In the genomic region with DNA sequence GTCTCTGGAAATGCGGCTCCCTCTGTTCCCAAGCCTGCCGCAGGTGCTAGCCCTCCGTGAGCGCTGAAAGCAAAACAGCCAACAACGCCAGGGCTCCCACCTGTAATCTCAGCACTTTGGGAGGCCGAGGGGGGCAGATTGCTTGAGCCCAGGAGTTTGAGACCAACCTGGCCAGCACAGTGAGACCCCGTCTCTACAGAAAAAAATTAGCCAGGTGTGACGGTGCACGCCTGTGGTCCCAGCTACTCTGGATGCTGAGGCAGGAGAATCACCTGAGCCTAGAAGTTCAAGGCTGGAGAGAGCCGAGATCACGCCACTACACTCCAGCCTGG, we compare ENCODE assay signal across 1 cellular context.
TF ChIP-seq lines count a peak whose summit lies in the region.

No MANE protein-coding gene starts in this region.

TF ChIP-seq in HepG2, 621 proteins besides CTCF, POLR2A, EP300 and RAD21 (continued from another document):
- TF ChIP-seq, protein P1, sequence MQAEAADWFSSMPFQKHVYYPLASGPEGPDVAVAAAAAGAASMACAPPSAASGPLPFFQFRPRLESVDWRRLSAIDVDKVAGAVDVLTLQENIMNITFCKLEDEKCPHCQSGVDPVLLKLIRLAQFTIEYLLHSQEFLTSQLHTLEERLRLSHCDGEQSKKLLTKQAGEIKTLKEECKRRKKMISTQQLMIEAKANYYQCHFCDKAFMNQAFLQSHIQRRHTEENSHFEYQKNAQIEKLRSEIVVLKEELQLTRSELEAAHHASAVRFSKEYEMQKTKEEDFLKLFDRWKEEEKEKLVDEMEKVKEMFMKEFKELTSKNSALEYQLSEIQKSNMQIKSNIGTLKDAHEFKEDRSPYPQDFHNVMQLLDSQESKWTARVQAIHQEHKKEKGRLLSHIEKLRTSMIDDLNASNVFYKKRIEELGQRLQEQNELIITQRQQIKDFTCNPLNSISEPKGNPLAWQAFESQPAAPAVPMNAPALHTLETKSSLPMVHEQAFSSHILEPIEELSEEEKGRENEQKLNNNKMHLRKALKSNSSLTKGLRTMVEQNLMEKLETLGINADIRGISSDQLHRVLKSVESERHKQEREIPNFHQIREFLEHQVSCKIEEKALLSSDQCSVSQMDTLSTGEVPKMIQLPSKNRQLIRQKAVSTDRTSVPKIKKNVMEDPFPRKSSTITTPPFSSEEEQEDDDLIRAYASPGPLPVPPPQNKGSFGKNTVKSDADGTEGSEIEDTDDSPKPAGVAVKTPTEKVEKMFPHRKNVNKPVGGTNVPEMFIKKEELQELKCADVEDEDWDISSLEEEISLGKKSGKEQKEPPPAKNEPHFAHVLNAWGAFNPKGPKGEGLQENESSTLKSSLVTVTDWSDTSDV (CRISPR knock-in tag; IDR thresholded peaks at IDR 0.05): peak; percentile 1; the same call in 1 of the 2 replicates
- TF ChIP-seq, protein P2, sequence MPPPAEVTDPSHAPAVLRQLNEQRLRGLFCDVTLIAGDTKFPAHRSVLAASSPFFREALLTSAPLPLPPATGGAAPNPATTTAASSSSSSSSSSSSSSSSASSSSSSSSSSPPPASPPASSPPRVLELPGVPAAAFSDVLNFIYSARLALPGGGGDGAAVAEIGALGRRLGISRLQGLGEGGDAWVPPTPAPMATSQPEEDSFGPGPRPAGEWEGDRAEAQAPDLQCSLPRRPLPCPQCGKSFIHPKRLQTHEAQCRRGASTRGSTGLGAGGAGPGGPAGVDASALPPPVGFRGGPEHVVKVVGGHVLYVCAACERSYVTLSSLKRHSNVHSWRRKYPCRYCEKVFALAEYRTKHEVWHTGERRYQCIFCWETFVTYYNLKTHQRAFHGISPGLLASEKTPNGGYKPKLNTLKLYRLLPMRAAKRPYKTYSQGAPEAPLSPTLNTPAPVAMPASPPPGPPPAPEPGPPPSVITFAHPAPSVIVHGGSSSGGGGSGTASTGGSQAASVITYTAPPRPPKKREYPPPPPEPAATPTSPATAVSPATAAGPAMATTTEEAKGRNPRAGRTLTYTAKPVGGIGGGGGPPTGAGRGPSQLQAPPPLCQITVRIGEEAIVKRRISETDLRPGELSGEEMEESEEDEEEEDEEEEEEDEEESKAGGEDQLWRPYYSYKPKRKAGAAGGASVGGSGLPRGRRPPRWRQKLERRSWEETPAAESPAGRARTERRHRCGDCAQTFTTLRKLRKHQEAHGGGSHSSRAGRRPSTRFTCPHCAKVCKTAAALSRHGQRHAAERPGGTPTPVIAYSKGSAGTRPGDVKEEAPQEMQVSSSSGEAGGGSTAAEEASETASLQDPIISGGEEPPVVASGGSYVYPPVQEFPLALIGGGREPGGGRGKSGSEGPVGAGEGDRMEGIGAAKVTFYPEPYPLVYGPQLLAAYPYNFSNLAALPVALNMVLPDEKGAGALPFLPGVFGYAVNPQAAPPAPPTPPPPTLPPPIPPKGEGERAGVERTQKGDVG (CRISPR knock-in tag; IDR thresholded peaks at IDR 0.05; ENCODE audit: borderline replicate concordance): peak; percentile 4; the same call in 1 of the 2 replicates
- TF ChIP-seq, protein P3, sequence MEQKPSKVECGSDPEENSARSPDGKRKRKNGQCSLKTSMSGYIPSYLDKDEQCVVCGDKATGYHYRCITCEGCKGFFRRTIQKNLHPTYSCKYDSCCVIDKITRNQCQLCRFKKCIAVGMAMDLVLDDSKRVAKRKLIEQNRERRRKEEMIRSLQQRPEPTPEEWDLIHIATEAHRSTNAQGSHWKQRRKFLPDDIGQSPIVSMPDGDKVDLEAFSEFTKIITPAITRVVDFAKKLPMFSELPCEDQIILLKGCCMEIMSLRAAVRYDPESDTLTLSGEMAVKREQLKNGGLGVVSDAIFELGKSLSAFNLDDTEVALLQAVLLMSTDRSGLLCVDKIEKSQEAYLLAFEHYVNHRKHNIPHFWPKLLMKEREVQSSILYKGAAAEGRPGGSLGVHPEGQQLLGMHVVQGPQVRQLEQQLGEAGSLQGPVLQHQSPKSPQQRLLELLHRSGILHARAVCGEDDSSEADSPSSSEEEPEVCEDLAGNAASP (CRISPR knock-in tag; IDR thresholded peaks at IDR 0.05; ENCODE audit: borderline replicate concordance): no peak
- TF ChIP-seq ZNF121 (CRISPR knock-in tag; IDR thresholded peaks at IDR 0.05): peak; percentile 93
- TF ChIP-seq ZFYVE20 (CRISPR knock-in tag; IDR thresholded peaks at IDR 0.05; ENCODE audit: borderline replicate concordance, low read depth): no peak
- peak; percentile 17 for TF ChIP-seq RBM39 (IDR thresholded peaks at IDR 0.05; ENCODE audit: low read depth, low read length, poor library complexity, severe bottlenecking)
TF ChIP-seq in HepG2: peak in this region for 6.
